In the genomic region with DNA sequence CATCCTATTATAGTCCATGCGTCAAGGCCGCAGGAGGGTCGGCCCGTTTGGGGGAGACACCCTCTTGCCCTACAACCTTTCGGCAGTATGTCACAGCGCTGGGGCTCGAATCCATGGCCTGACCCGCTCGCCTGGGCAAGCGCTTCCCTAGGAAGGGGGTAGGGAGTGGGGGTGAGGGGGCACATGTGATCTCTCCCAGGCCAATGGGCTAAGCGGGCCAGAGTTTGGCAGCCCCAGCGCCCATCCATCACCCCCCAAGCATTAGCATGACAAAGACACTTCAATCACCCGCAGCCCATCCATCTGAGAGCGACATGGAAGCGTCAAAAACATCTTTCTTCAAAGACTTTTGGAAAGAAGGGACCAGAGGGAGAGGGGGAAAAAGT, we compare ENCODE assay signal across 28 cellular contexts. TPM values are rescaled to one million over a fixed set of nuclear protein-coding genes. Genes with fewer than 3 reads are reported as not detected.
DNase-seq lines count a peak whose midpoint lies in the region; ATAC-seq, FAIRE-seq and TF ChIP-seq lines count a peak whose summit lies in the region.
"Had no signal": no experiment of that assay in that cellular context is flagged by ENCODE, and none has a peak within 500 bp of the region (broad histone marks: within the 10 kb centered on the region; RNA-seq: fewer than 3 reads in every experiment).

A gene (minus strand): TSS at position 125 of the 386 bp plus-strand sequence. CDS start 107 bp downstream, at position 18.

- H4K20me1 ChIP-seq in H1 (replicated peaks in 1 of 2; ENCODE audit: control insufficient read depth in 1 of 2, insufficient read depth in 2 of 2, low read length in 2 of 2): peaks cover 6 to 11% of the 10 kb centered on the region in 2 experiments
- H4K20me1 ChIP-seq in keratinocyte (ENCODE audit: control insufficient read depth, extremely low read depth, insufficient read depth, low read length): no peaks in the 10 kb centered on the region

- no peak within 1 kb of the TSS for H4K5ac ChIP-seq in H1 (ENCODE audit: insufficient read length, low read depth, low read length)

- H3K4me1 ChIP-seq in HUES64 (ENCODE audit: insufficient read depth, low read length): peaks cover 39% of the 10 kb centered on the region
- H3K4me1 ChIP-seq in H1 (replicated peaks in 1 of 4; ENCODE audit: control insufficient read depth in 3 of 4, insufficient read depth in 4 of 4, low read length in 3 of 4): peaks cover 0 to 20% (median 10%) of the 10 kb centered on the region in 4 experiments; a peak in 6 of 7 replicates
- peaks cover 11% of the 10 kb centered on the region for H3K4me1 ChIP-seq in keratinocyte (ENCODE audit: control insufficient read depth, extremely low read depth, insufficient read depth, low read length)
- no peaks in the 10 kb centered on the region for H3K4me1 ChIP-seq in lower lobe of right lung
- H3K4me1 ChIP-seq: pancreas had no signal

- H3K79me1 ChIP-seq in H1 (ENCODE audit: low read depth, low read length): no peaks in the 10 kb centered on the region

- H3K9ac ChIP-seq in HUES64 (ENCODE audit: low read depth, low read length): no peak within 1 kb of the TSS
- H3K9ac ChIP-seq in H1 (replicated peaks in 1 of 4; ENCODE audit: extremely low read depth in 1 of 4, low read depth in 3 of 4, low read length in 3 of 4): no peak within 1 kb of the TSS
- no peak within 1 kb of the TSS for H3K9ac ChIP-seq in keratinocyte (ENCODE audit: control insufficient read depth, extremely low read depth, insufficient read depth, low read length)

- peak within 1 kb of the TSS; percentile 41 for H3K4me3 Mint-ChIP-seq in type B pancreatic cell
- H3K4me3 Mint-ChIP-seq: activated CD4-positive, alpha-beta T cell treated with anti-CD3 and anti-CD28 coated beads, Interleukin-2, amount 10 ng/mL, durations not matched to agents 7 days and 5 days; activated CD8-positive, alpha-beta memory T cell treated with anti-CD3 and anti-CD28 coated beads, Interleukin-2, amount 10 ng/mL, durations not matched to agents 7 days and 5 days; activated naive CD4-positive, alpha-beta T cell treated with anti-CD3 and anti-CD28 coated beads for 36 hours; immature natural killer cell; natural killer cell treated with Interleukin-12 subunit alpha and Interleukin-12 subunit beta and Interleukin-15 and Interleukin-18, amount 100 ng/mL, for 72 hours had no signal

- H3K27ac Mint-ChIP-seq in type B pancreatic cell: no peak within 1 kb of the TSS
- H3K27ac Mint-ChIP-seq: activated CD4-positive, alpha-beta T cell treated with anti-CD3 and anti-CD28 coated beads, Interleukin-2, amount 10 ng/mL, durations not matched to agents 7 days and 5 days; activated CD8-positive, alpha-beta memory T cell treated with anti-CD3 and anti-CD28 coated beads, Interleukin-2, amount 10 ng/mL, durations not matched to agents 7 days and 5 days; activated naive CD4-positive, alpha-beta T cell treated with anti-CD3 and anti-CD28 coated beads for 36 hours; natural killer cell treated with Interleukin-12 subunit alpha and Interleukin-12 subunit beta and Interleukin-15 and Interleukin-18, amount 100 ng/mL, for 72 hours had no signal

- no peak for ATAC-seq in lower lobe of right lung
- ATAC-seq: activated CD8-positive, alpha-beta memory T cell treated with anti-CD3 and anti-CD28 coated beads, Interleukin-2, amount 10 ng/mL, durations not matched to agents 7 days and 5 days; pancreas had no signal

- in situ Hi-C loops in GM13977 (cut with MboI; ENCODE audit: low pct_unique_long_range_greater_than_20kb, low sequenced_read_pairs, unreplicated experiment): no loop called here

- no peak for DNase-seq in H1 (ENCODE audit: low read depth in 1 of 2, low spot score in 2 of 2)
- no peak for DNase-seq in keratinocyte (ENCODE audit: low read depth, low spot score)
- no peak for DNase-seq in type B pancreatic cell (ENCODE audit: extremely low spot score, unreplicated experiment)
- no peak for DNase-seq in lower lobe of right lung
- no peak for DNase-seq in mucosa of gallbladder (ENCODE audit: low spot score)
- no peak for DNase-seq in GM13977 (ENCODE audit: low spot score)
- DNase-seq: activated CD4-positive, alpha-beta T cell treated with anti-CD3 and anti-CD28 coated beads, Interleukin-2, amount 10 ng/mL, durations not matched to agents 7 days and 5 days; activated CD8-positive, alpha-beta memory T cell treated with anti-CD3 and anti-CD28 coated beads, Interleukin-2, amount 10 ng/mL, durations not matched to agents 7 days and 5 days; activated naive CD4-positive, alpha-beta T cell treated with anti-CD3 and anti-CD28 coated beads for 36 hours; activated T-cell treated with anti-CD3 and anti-CD28 coated beads, Interleukin-2, amount 50 U/mL, for 48 hours; Caco-2; DMS79; glutamatergic neuron; immature natural killer cell; NCI-H1105 treated with DMSO at 0.1 percent for 48 hours; NCI-H2081 treated with DMSO at 0.1 percent for 48 hours; NCI-H345; pancreas; stimulated activated CD4-positive, alpha-beta T cell treated with anti-CD3 and anti-CD28 coated beads, Interleukin-2, amount 100 ng/mL, for 24 hours; transverse colon had no signal

- TF ChIP-seq EP300 in H1 (IDR thresholded peaks at IDR 0.05; ENCODE audit: borderline replicate concordance in 1 of 2, low read depth in 2 of 2, low read length in 2 of 2): no peak

- H3K9me3 ChIP-seq in HUES64 (ENCODE audit: insufficient read depth, low read depth, low read length): no peaks in the 10 kb centered on the region
- no peaks in the 10 kb centered on the region for H3K9me3 ChIP-seq in H1 (ENCODE audit: insufficient read depth in 2 of 2, low read depth in 1 of 2, low read length in 1 of 2)
- H3K9me3 ChIP-seq in keratinocyte (ENCODE audit: control insufficient read depth, low read depth, low read length): no peaks in the 10 kb centered on the region
- H3K9me3 ChIP-seq in lower lobe of right lung: no peaks in the 10 kb centered on the region
- H3K9me3 ChIP-seq: Caco-2, pancreas, transverse colon had no signal

- H3K18ac ChIP-seq in H1 (ENCODE audit: extremely low read depth, low read length): peak within 1 kb of the TSS; percentile 62

- peaks cover 5% of the 10 kb centered on the region; the same call in 1 of the 2 replicates for H3K23me2 ChIP-seq in H1 (ENCODE audit: low read depth, low read length)

- H2BK15ac ChIP-seq in H1 (ENCODE audit: low read length): no peak within 1 kb of the TSS

- no peak for TF ChIP-seq POLR2A in H1 (IDR thresholded peaks at IDR 0.05; ENCODE audit: control extremely low read depth in 1 of 2, low read depth in 2 of 2, low read length in 2 of 2)

- H3K36me3 ChIP-seq in HUES64 (ENCODE audit: insufficient read depth, low read length) (no peaks in the 10 kb centered on the region), H1 (ENCODE audit: control insufficient read depth in 2 of 4, insufficient read depth in 4 of 4, low read length in 3 of 4) (no peaks in the 10 kb centered on the region), keratinocyte (ENCODE audit: control insufficient read depth in 2 of 2, extremely low read depth in 1 of 2, insufficient read depth in 2 of 2, low read length in 2 of 2) (no peaks in the 10 kb centered on the region), lower lobe of right lung (no peaks in the 10 kb centered on the region)
- H3K36me3 ChIP-seq: pancreas, transverse colon had no signal

- H3K56ac ChIP-seq in H1 (replicated peaks; ENCODE audit: insufficient read length, low read depth, low read length): no peak within 1 kb of the TSS

- dilution Hi-C loops in keratinocyte (cut with MboI; ENCODE audit: extremely low pct_ligation_motif_present, low sequenced_read_pairs): no loop called here

- H3K4me2 ChIP-seq in H1 (ENCODE audit: insufficient read depth in 1 of 2, low read depth in 2 of 2, low read length in 2 of 2): peak within 1 kb of the TSS; percentile 27 to 67
- H3K4me2 ChIP-seq in keratinocyte (ENCODE audit: control insufficient read depth, extremely low read depth, insufficient read depth, low read depth, low read length): peak within 1 kb of the TSS; percentile 54
- H3K4me2 ChIP-seq: smooth muscle cell had no signal

- CTCF ChIA-PET in H1 (lab: Charles Lee; ENCODE audit: partially characterized antibody): interaction anchor here (0.9 to 3.1 kb wide), 5 partner anchors 18 to 62 kb away, joined by 3 to 14 read pairs (median 4); a partner anchor contains a TSS

- WGBS in HUES64: 3% methylated on average over 12 of the region's 15 CpGs
- WGBS in H1 (ENCODE audit: extremely low coverage in 1 of 2, insufficient coverage in 1 of 2, insufficient read length in 1 of 2, insufficient replicate concordance in 2 of 2, low coverage in 1 of 2, low lambda C conversion rate in 2 of 2, missing lambda C conversion rate in 1 of 2), 2 experiments: 5% methylated on average over 14 of the region's 15 CpGs; no CpG with 5 or more reads in 1 of the 2 experiments

- no peak for TF ChIP-seq CTCF in H1 (IDR thresholded peaks at IDR 0.05; ENCODE audit: control extremely low read depth in 1 of 3, insufficient read depth in 1 of 3, low read depth in 1 of 3, low read length in 3 of 3)
- TF ChIP-seq CTCF in keratinocyte (optimal IDR thresholded peaks at IDR 0.05 in 1 of 3, IDR thresholded peaks at IDR 0.05 in 1 of 3, conservative IDR thresholded peaks at IDR 0.05 in 1 of 3; ENCODE audit: extremely low read depth in 1 of 3, insufficient read depth in 2 of 3, low read length in 3 of 3): no peak
- TF ChIP-seq CTCF in type B pancreatic cell (conservative IDR thresholded peaks at IDR 0.05): no peak
- no peak for TF ChIP-seq CTCF in lower lobe of right lung (IDR thresholded peaks at IDR 0.05)
- no peak for TF ChIP-seq CTCF in GM13977 (IDR thresholded peaks at IDR 0.05; ENCODE audit: extremely low read depth, insufficient read depth, missing control alignments)

- intact Hi-C loops in lower lobe of right lung (cut with DNase I): no loop called here

- H2AK5ac ChIP-seq in H1 (ENCODE audit: low read depth, low read length): no peak within 1 kb of the TSS

- no peak within 1 kb of the TSS; the same call in 1 of the 2 replicates for H4K8ac ChIP-seq in H1 (ENCODE audit: extremely low read depth, insufficient read depth, low read length)

- H3K27ac ChIP-seq in HUES64 (ENCODE audit: low read depth, low read length): no peak within 1 kb of the TSS
- H3K27ac ChIP-seq in H1 (ENCODE audit: low read depth, low read length): no peak within 1 kb of the TSS
- no peak within 1 kb of the TSS for H3K27ac ChIP-seq in keratinocyte (ENCODE audit: control insufficient read depth, insufficient read depth, low read length)
- no peak within 1 kb of the TSS for H3K27ac ChIP-seq in lower lobe of right lung
- H3K27ac ChIP-seq: C4-2B, pancreas, transverse colon had no signal

- no peak within 1 kb of the TSS for H3K4ac ChIP-seq in H1 (replicated peaks; ENCODE audit: insufficient read length, low read depth, low read length)

- H3K79me2 ChIP-seq in H1 (ENCODE audit: control insufficient read depth in 1 of 2, insufficient read depth in 2 of 2, low read length in 2 of 2) (no peaks in the 10 kb centered on the region), keratinocyte (ENCODE audit: control insufficient read depth, insufficient read depth, low read length) (no peaks in the 10 kb centered on the region)

- no peak for TF ChIP-seq RAD21 in H1 (IDR thresholded peaks at IDR 0.05 in 1 of 2, conservative IDR thresholded peaks at IDR 0.05 in 1 of 2; ENCODE audit: low read depth in 2 of 2, low read length in 2 of 2)

- H2BK12ac ChIP-seq in H1 (ENCODE audit: low read depth, low read length): peak within 1 kb of the TSS; percentile 23; the same call in 1 of the 2 replicates

- no peak within 1 kb of the TSS for H2BK120ac ChIP-seq in H1 (replicated peaks; ENCODE audit: low read depth, low read length)

- no peak within 1 kb of the TSS for H3K14ac ChIP-seq in H1 (ENCODE audit: insufficient read length)

- H3K9me1 ChIP-seq in keratinocyte (ENCODE audit: control insufficient read depth, extremely low read depth, insufficient read depth, low read length): no peaks in the 10 kb centered on the region

- peak within 1 kb of the TSS; percentile 61 for H2BK20ac ChIP-seq in H1 (ENCODE audit: low read length)

- no peak within 1 kb of the TSS; the same call in 1 of the 2 replicates for H2BK5ac ChIP-seq in H1 (ENCODE audit: low read depth, low read length)

- no peak for FAIRE-seq in H1 (lab: Jason Lieb, UNC)
- FAIRE-seq in keratinocyte (lab: Jason Lieb, UNC): no peak
- FAIRE-seq: GM18507, pancreas had no signal

- no peaks in the 10 kb centered on the region for H3K9me3 Mint-ChIP-seq in type B pancreatic cell
- H3K9me3 Mint-ChIP-seq: activated CD4-positive, alpha-beta T cell treated with anti-CD3 and anti-CD28 coated beads, Interleukin-2, amount 10 ng/mL, durations not matched to agents 7 days and 5 days; activated naive CD4-positive, alpha-beta T cell treated with anti-CD3 and anti-CD28 coated beads for 36 hours; immature natural killer cell; natural killer cell treated with Interleukin-12 subunit alpha and Interleukin-12 subunit beta and Interleukin-15 and Interleukin-18, amount 100 ng/mL, for 72 hours had no signal

- POLR2A ChIA-PET in H1 (lab: Charles Lee; ENCODE audit: partially characterized antibody): no interaction called here

- H2AFZ ChIP-seq in H1 (ENCODE audit: low read length) (no peak within 1 kb of the TSS), keratinocyte (ENCODE audit: control insufficient read depth, low read length) (peak within 1 kb of the TSS; percentile 71)

- H3K4me1 Mint-ChIP-seq in type B pancreatic cell (ENCODE audit: unreplicated experiment): peaks cover 48% of the 10 kb centered on the region
- H3K4me1 Mint-ChIP-seq: activated CD8-positive, alpha-beta memory T cell treated with anti-CD3 and anti-CD28 coated beads, Interleukin-2, amount 10 ng/mL, durations not matched to agents 7 days and 5 days; brain had no signal

- H4K91ac ChIP-seq in H1 (replicated peaks; ENCODE audit: insufficient read length, low read length): no peak within 1 kb of the TSS

- H3K27me3 ChIP-seq in HUES64 (ENCODE audit: insufficient read depth, low read length) (peaks cover 88% of the 10 kb centered on the region), H1 (replicated peaks in 1 of 4; ENCODE audit: control insufficient read depth in 3 of 4, extremely low read depth in 1 of 4, insufficient read depth in 3 of 4, low read length in 3 of 4) (peaks cover 56 to 87% (median 80%) of the 10 kb centered on the region in 4 experiments), keratinocyte (ENCODE audit: control insufficient read depth, extremely low read depth, insufficient read depth, low read length) (peaks cover 4% of the 10 kb centered on the region), lower lobe of right lung (ENCODE audit: low read depth) (peaks cover 40% of the 10 kb centered on the region)

- no peak within 1 kb of the TSS for H3K23ac ChIP-seq in H1 (ENCODE audit: insufficient read length)

- peak within 1 kb of the TSS; percentile 37 for H3K4me3 ChIP-seq in HUES64 (ENCODE audit: low read length)
- H3K4me3 ChIP-seq in H1 (ENCODE audit: extremely low read depth in 1 of 4, insufficient read depth in 2 of 4, low read depth in 3 of 4, low read length in 4 of 4): peak within 1 kb of the TSS in 3 of 4 experiments; percentile 10 to 44 (median 14); a peak in 4 of 8 replicates
- H3K4me3 ChIP-seq in keratinocyte (ENCODE audit: control insufficient read depth in 2 of 3, extremely low read depth in 1 of 3, insufficient read depth in 2 of 3, low read depth in 1 of 3, low read length in 3 of 3): no peak within 1 kb of the TSS
- no peak within 1 kb of the TSS for H3K4me3 ChIP-seq in lower lobe of right lung
- H3K4me3 ChIP-seq: pancreas, smooth muscle cell, transverse colon had no signal

- H3K36me3 Mint-ChIP-seq in type B pancreatic cell: no peaks in the 10 kb centered on the region
- H3K36me3 Mint-ChIP-seq: activated CD8-positive, alpha-beta memory T cell treated with anti-CD3 and anti-CD28 coated beads, Interleukin-2, amount 10 ng/mL, durations not matched to agents 7 days and 5 days; brain had no signal

- peaks cover 52% of the 10 kb centered on the region for H3K27me3 Mint-ChIP-seq in type B pancreatic cell

RNA-seq across cellular contexts. Expression of the gene that starts here (rescaled TPM):
- polyA plus RNA-seq in HUES64 (2013, experiment 1 of 2): 16.3 TPM
- polyA plus RNA-seq in HUES64 (2013, experiment 2 of 2): 23.6 TPM
- not detected in 2 replicates for total RNA-seq in H1 (2021; fragmentation: NEBNext Ultra II Directional; extraction: Animal tissue kit (Norgen Biotek cat#: 25700))
- polyA plus RNA-seq in H1 (2011; rRNA removed) (not detected in 2 replicates), keratinocyte (not detected in 3 replicates)
- polyA plus RNA-seq in H1 (2011; cell fraction: cytosol; rRNA removed): not detected
- not detected for polyA plus RNA-seq in H1 (2011; cell fraction: nucleus; rRNA removed)
- polyA plus RNA-seq in H1 (2012, experiment 1 of 2): 0.10 TPM in 1 of 4 replicates, not detected in the others
- polyA plus RNA-seq in H1 (2012, experiment 2 of 2): 0.08 TPM
- 0.06 TPM for polyA plus RNA-seq in H1 (2013, experiment 1 of 2)
- 0.09 TPM for polyA plus RNA-seq in H1 (2013, experiment 2 of 2)
- polyA minus RNA-seq in H1 (2011; rRNA and poly(A)+ RNA removed): not detected in 2 replicates
- polyA minus RNA-seq in H1 (2011; cell fraction: cytosol; rRNA and poly(A)+ RNA removed): not detected
- polyA minus RNA-seq in H1 (2011; cell fraction: nucleus; rRNA and poly(A)+ RNA removed): not detected
- not detected for polyA plus RNA-seq in keratinocyte (2011; ENCODE audit: low read depth)
- polyA plus RNA-seq in keratinocyte (2011; cell fraction: cytosol; rRNA removed): not detected in 2 replicates
- polyA plus RNA-seq in keratinocyte (2011; cell fraction: nucleus; rRNA removed): not detected in 2 replicates
- polyA plus RNA-seq in keratinocyte (2012; ENCODE audit: low replicate concordance): not detected in 2 replicates
- not detected in 3 replicates for polyA minus RNA-seq in keratinocyte
- not detected for polyA minus RNA-seq in keratinocyte (2011; cell fraction: cytosol; rRNA and poly(A)+ RNA removed)
- not detected in 2 replicates for polyA minus RNA-seq in keratinocyte (2011; cell fraction: nucleus; rRNA and poly(A)+ RNA removed)
- total RNA-seq in type B pancreatic cell (ENCODE audit: low replicate concordance) (0.29 and 0.79 TPM in 2 replicates), lower lobe of right lung (not detected), mucosa of gallbladder (not detected)
- total RNA-seq: activated CD4-positive, alpha-beta T cell treated with anti-CD3 and anti-CD28 coated beads, Interleukin-2, amount 10 ng/mL, durations not matched to agents 7 days and 5 days; activated CD8-positive, alpha-beta memory T cell treated with anti-CD3 and anti-CD28 coated beads, Interleukin-2, amount 10 ng/mL, durations not matched to agents 7 days and 5 days; activated naive CD4-positive, alpha-beta T cell treated with anti-CD3 and anti-CD28 coated beads for 36 hours; Caco-2; cerebellum; MCF 10A; natural killer cell treated with Interleukin-12 subunit alpha and Interleukin-12 subunit beta and Interleukin-15 and Interleukin-18, amount 100 ng/mL, for 72 hours; pancreas; smooth muscle cell; transverse colon had no signal
- polyA plus RNA-seq: immature natural killer cell, pancreas, smooth muscle cell had no signal

Comparison
In these comparisons a context has a peak if more than half of its experiments do, and no peak if none do; other contexts are left out.
1. H3K4me3 ChIP-seq: peak in HUES64 (single experiment) and H1 (3 of 4); none in keratinocyte (0 of 3) and lower lobe of right lung (single experiment).